1 cellular context compared by ENCODE assay signal in genomic region chr6:43426928-43427405, GRCh38.
TF ChIP-seq lines count a peak whose summit lies in the region.

No MANE protein-coding gene starts in this region.

TF ChIP-seq in K562, 482 proteins besides CTCF, POLR2A, EP300 and RAD21 (continues in another document):
- no peak for TF ChIP-seq NCOA2 (IDR thresholded peaks at IDR 0.05; ENCODE audit: partially characterized antibody in 2 of 2)
- no peak for TF ChIP-seq WHSC1 (IDR thresholded peaks at IDR 0.05; ENCODE audit: low read length)
- TF ChIP-seq IRF2 (CRISPR knock-in tag; IDR thresholded peaks at IDR 0.05), result no peak
- TF ChIP-seq ZKSCAN1 (IDR thresholded peaks at IDR 0.05; ENCODE audit: low read depth, low read length), result no peak
- no peak for TF ChIP-seq ETS1 (conservative IDR thresholded peaks at IDR 0.05; ENCODE audit: control insufficient read depth, low read depth, low read length)
- TF ChIP-seq LCOR (CRISPR knock-in tag; IDR thresholded peaks at IDR 0.05), result no peak
- TF ChIP-seq NFXL1 (CRISPR knock-in tag; IDR thresholded peaks at IDR 0.05), result 0 out of 2 replicates have a peak, but pooled peaks have one; percentile 30
- no peak for TF ChIP-seq ILK (tag; IDR thresholded peaks at IDR 0.05; ENCODE audit: borderline replicate concordance, low read depth)
- no peak for TF ChIP-seq HNRNPL (IDR thresholded peaks at IDR 0.05; ENCODE audit: low read depth, low read length)
- TF ChIP-seq TEAD1 (CRISPR knock-in tag; IDR thresholded peaks at IDR 0.05), result no peak
- TF ChIP-seq TEAD4 (IDR thresholded peaks at IDR 0.05; ENCODE audit: low read length), result no peak
- TF ChIP-seq TEAD4 (CRISPR knock-in tag; IDR thresholded peaks at IDR 0.05; ENCODE audit: borderline replicate concordance), result no peak
- TF ChIP-seq MEIS2 (IDR thresholded peaks at IDR 0.05; ENCODE audit: partially characterized antibody), result no peak
- TF ChIP-seq TSHZ1 (CRISPR knock-in tag; IDR thresholded peaks at IDR 0.05), result no peak
- TF ChIP-seq CREB1 (IDR thresholded peaks at IDR 0.05), result no peak; the same call in 1 of the 2 replicates
- no peak for TF ChIP-seq CREB1 (CRISPR knock-in tag; IDR thresholded peaks at IDR 0.05)
- 0 out of 2 replicates have a peak, but pooled peaks have one; percentile 16 for TF ChIP-seq NR2C2 (CRISPR knock-in tag; IDR thresholded peaks at IDR 0.05)
- no peak for TF ChIP-seq NR2C2 (tag; IDR thresholded peaks at IDR 0.05)
- no peak for TF ChIP-seq EP400 (IDR thresholded peaks at IDR 0.05)
- no peak for TF ChIP-seq TCF7L2 (IDR thresholded peaks at IDR 0.05; ENCODE audit: low read depth, low read length)
- TF ChIP-seq ZSCAN32 (CRISPR knock-in tag; IDR thresholded peaks at IDR 0.05), result no peak
- TF ChIP-seq KHSRP (IDR thresholded peaks at IDR 0.05), result no peak
- peak; percentile 48; the same call in 1 of the 2 replicates for TF ChIP-seq HOMEZ (CRISPR knock-in tag; IDR thresholded peaks at IDR 0.05)
- no peak for TF ChIP-seq OTX1 (CRISPR knock-in tag; IDR thresholded peaks at IDR 0.05)
- TF ChIP-seq TAF9B (IDR thresholded peaks at IDR 0.05; ENCODE audit: partially characterized antibody), result no peak
- TF ChIP-seq ZBTB33 (CRISPR knock-in tag; IDR thresholded peaks at IDR 0.05), result no peak; the same call in 1 of the 2 replicates
- no peak for TF ChIP-seq ZBTB43 (CRISPR knock-in tag; IDR thresholded peaks at IDR 0.05)
- no peak for TF ChIP-seq HLTF (IDR thresholded peaks at IDR 0.05)
- TF ChIP-seq ZNF41 (CRISPR knock-in tag; conservative IDR thresholded peaks at IDR 0.05), result no peak
- TF ChIP-seq MAFF (IDR thresholded peaks at IDR 0.05; ENCODE audit: low read length), result no peak
- TF ChIP-seq ZNF609 (CRISPR knock-in tag; IDR thresholded peaks at IDR 0.05; ENCODE audit: borderline replicate concordance), result 0 out of 2 replicates have a peak, but pooled peaks have one; percentile 39
- no peak for TF ChIP-seq ZNF280A (IDR thresholded peaks at IDR 0.05; ENCODE audit: low read depth, partially characterized antibody)
- no peak for TF ChIP-seq FOXP4 (CRISPR knock-in tag; IDR thresholded peaks at IDR 0.05; ENCODE audit: borderline replicate concordance)
- TF ChIP-seq U2AF1 (optimal IDR thresholded peaks at IDR 0.05; ENCODE audit: low read depth, low read length), result no peak
- TF ChIP-seq ZNF121 (CRISPR knock-in tag; conservative IDR thresholded peaks at IDR 0.05), result no peak
- TF ChIP-seq SRSF7 (optimal IDR thresholded peaks at IDR 0.05; ENCODE audit: low read depth, low read length), result no peak
- no peak for TF ChIP-seq NFIX (CRISPR knock-in tag; IDR thresholded peaks at IDR 0.05; ENCODE audit: low read depth)
